ENCODE assay signal across 8 cellular contexts in the genomic region with DNA sequence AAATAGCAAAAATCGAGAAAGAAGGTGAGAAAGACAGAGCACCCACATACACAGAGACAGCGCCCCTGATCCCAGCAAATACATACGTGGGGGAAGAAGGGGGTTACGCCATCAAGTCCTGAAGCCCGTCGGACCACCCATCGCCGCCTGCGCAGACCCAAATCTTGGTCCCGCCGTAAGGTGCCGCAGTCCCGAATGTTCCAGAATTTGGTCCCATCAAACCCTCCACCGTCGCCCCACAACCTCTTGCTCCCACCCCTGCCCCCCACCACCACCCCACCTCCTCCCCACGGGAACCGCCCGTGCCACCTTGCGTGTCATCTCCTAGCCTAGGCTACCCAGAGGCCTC.
DNase-seq lines count a peak whose midpoint lies in the region; ATAC-seq and TF ChIP-seq lines count a peak whose summit lies in the region.

No MANE protein-coding gene starts in this region.

- H3K4me1 Mint-ChIP-seq in CD4-positive, alpha-beta T cell (ENCODE audit: low read depth), result peaks cover 80% of the 10 kb centered on the region
- H3K4me1 Mint-ChIP-seq in activated CD4-positive, alpha-beta memory T cell treated with anti-CD3 and anti-CD28 coated beads, Interleukin-2, amount 10 ng/mL, durations not matched to agents 7 days and 5 days, result peaks cover 73% of the 10 kb centered on the region

- H3K4me3 ChIP-seq in fibroblast of the aortic adventitia (ENCODE audit: low read depth, low read length) (peak overlapping the region; percentile 70), rectal smooth muscle tissue (ENCODE audit: low read length) (peak overlapping the region; percentile 93)

- H3K27me3 Mint-ChIP-seq in CD4-positive, alpha-beta T cell, result peaks cover 5% of the 10 kb centered on the region
- no peaks in the 10 kb centered on the region for H3K27me3 Mint-ChIP-seq in activated CD4-positive, alpha-beta memory T cell treated with anti-CD3 and anti-CD28 coated beads, Interleukin-2, amount 10 ng/mL, durations not matched to agents 7 days and 5 days

- H3K9me3 Mint-ChIP-seq in CD4-positive, alpha-beta T cell, result peaks cover 2% of the 10 kb centered on the region
- H3K9me3 Mint-ChIP-seq in activated CD4-positive, alpha-beta memory T cell treated with anti-CD3 and anti-CD28 coated beads, Interleukin-2, amount 10 ng/mL, durations not matched to agents 7 days and 5 days, result no peaks in the 10 kb centered on the region

- no peaks in the 10 kb centered on the region for H3K27me3 ChIP-seq in CD4-positive, alpha-beta T cell (ENCODE audit: control insufficient read depth, insufficient read depth, low read length)
- no peaks in the 10 kb centered on the region for H3K27me3 ChIP-seq in rectal smooth muscle tissue (ENCODE audit: control insufficient read depth, insufficient read depth, low read length)

- POLR2A ChIA-PET in CD4-positive, alpha-beta T cell (lab: Charles Lee), result interaction anchor here (0.5 to 3.3 kb wide), 24 partner anchors 9 to 502 kb away, joined by 3 to 158 read pairs (median 6); a partner anchor contains a TSS
- POLR2A ChIA-PET in activated CD4-positive, alpha-beta memory T cell treated with anti-CD3 and anti-CD28 coated beads, Interleukin-2, amount 10 ng/mL, durations not matched to agents 7 days and 5 days (lab: Charles Lee), result interaction anchor here (0.9 to 9.7 kb wide), 17 partner anchors 9 to 140 kb away, joined by 3 to 151 read pairs (median 5); a partner anchor contains a TSS

- peak overlapping the region; percentile 98 for H3K27ac Mint-ChIP-seq in CD4-positive, alpha-beta T cell
- peak overlapping the region; percentile 99 for H3K27ac Mint-ChIP-seq in activated CD4-positive, alpha-beta memory T cell treated with anti-CD3 and anti-CD28 coated beads, Interleukin-2, amount 10 ng/mL, durations not matched to agents 7 days and 5 days

- peaks cover 62% of the 10 kb centered on the region for H3K4me1 ChIP-seq in rectal smooth muscle tissue (ENCODE audit: control insufficient read depth, insufficient read depth, low read length)

- peak overlapping the region; percentile 98 for H3K9ac ChIP-seq in rectal smooth muscle tissue (ENCODE audit: low read length)

- no peaks in the 10 kb centered on the region for H3K9me3 ChIP-seq in CD4-positive, alpha-beta T cell (ENCODE audit: control insufficient read depth, low read length)

- peak overlapping the region; percentile 94 for H3K4me3 Mint-ChIP-seq in CD4-positive, alpha-beta T cell
- peak overlapping the region; percentile 76 for H3K4me3 Mint-ChIP-seq in activated CD4-positive, alpha-beta memory T cell treated with anti-CD3 and anti-CD28 coated beads, Interleukin-2, amount 10 ng/mL, durations not matched to agents 7 days and 5 days

- intact Hi-C loops in CD4-positive, alpha-beta T cell (cut with DNase I, micrococcal nuclease), result no loop called here

- no peak for TF ChIP-seq CTCF in CD4-positive, alpha-beta T cell (IDR thresholded peaks at IDR 0.05)
- TF ChIP-seq CTCF in fibroblast of the aortic adventitia (IDR thresholded peaks at IDR 0.05; ENCODE audit: insufficient read depth, low read length), result no peak

- ATAC-seq in CD4-positive, alpha-beta T cell (ENCODE audit: poor library complexity), result no peak
- ATAC-seq in HG03378 (IDR thresholded peaks at IDR 0.05; ENCODE audit: unreplicated experiment) (no peak), GM18867 (IDR thresholded peaks at IDR 0.05; ENCODE audit: unreplicated experiment) (no peak)

- peak in 1 of 10 experiments; percentile 38 for DNase-seq in CD4-positive, alpha-beta T cell
- DNase-seq in activated CD4-positive, alpha-beta memory T cell treated with anti-CD3 and anti-CD28 coated beads, Interleukin-2, amount 10 ng/mL, durations not matched to agents 7 days and 5 days, result no peak
- DNase-seq in fibroblast of the aortic adventitia (ENCODE audit: low read depth), result no peak
- DNase-seq in GF-D8 (lab: John Stamatoyannopoulos, UW), result no peak
- no peak for DNase-seq in EL

- H3K27ac ChIP-seq in CD4-positive, alpha-beta T cell (ENCODE audit: low read depth, low read length), result peak overlapping the region; percentile 58
- peak overlapping the region; percentile 98 for H3K27ac ChIP-seq in rectal smooth muscle tissue (ENCODE audit: low read depth, low read length)

- H3K36me3 ChIP-seq in rectal smooth muscle tissue (ENCODE audit: control insufficient read depth, insufficient read depth, low read length), result peaks cover 13% of the 10 kb centered on the region

- peaks cover 49% of the 10 kb centered on the region for H3K36me3 Mint-ChIP-seq in CD4-positive, alpha-beta T cell (ENCODE audit: low read depth)
- peaks cover 42% of the 10 kb centered on the region for H3K36me3 Mint-ChIP-seq in activated CD4-positive, alpha-beta memory T cell treated with anti-CD3 and anti-CD28 coated beads, Interleukin-2, amount 10 ng/mL, durations not matched to agents 7 days and 5 days (ENCODE audit: low read depth)

- CTCF ChIA-PET in CD4-positive, alpha-beta T cell (lab: Charles Lee), result interaction anchor here (0.6 to 3.3 kb wide), 13 partner anchors 10 to 140 kb away, joined by 3 to 53 read pairs (median 6); no protein-coding TSS in a partner anchor
- CTCF ChIA-PET in activated CD4-positive, alpha-beta memory T cell treated with anti-CD3 and anti-CD28 coated beads, Interleukin-2, amount 10 ng/mL, durations not matched to agents 7 days and 5 days (lab: Charles Lee), result interaction anchor here (0.6 to 12.4 kb wide), 15 partner anchors 9 to 140 kb away, joined by 3 to 297 read pairs (median 5); no protein-coding TSS in a partner anchor
